In the genomic region with DNA sequence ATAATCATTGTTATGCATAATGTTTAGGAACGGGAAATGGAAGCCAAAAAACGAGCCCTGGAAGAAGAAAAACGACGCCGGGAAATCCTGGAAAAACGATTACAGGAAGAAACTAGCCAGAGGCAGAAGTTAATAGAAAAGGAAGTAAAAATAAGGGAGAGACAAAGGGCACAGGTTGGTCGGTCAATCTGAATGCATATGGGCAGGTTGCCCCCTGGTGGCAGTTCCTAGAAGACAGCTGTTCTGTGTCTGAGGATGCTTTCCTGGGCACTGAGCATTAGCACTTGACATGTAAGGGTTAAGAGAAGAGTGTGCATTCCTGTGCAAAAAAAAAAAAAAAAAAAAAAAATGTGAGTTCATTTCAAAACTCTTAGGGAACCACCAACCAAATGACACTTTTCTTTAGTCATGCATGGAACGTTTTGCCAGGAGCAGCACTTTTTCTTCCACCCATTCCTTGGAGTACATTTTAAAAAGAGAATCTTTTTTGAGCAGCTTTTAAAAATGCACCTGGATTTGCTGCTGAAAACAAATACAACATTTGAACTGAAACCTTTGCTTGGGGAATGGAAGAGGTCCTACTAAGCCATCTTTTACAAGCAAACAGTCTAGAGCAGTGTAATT, we compare ENCODE assay signal across 1 cellular context.
TF ChIP-seq lines count a peak whose summit lies in the region.

No MANE protein-coding gene starts in this region.

TF ChIP-seq in IMR-90, 13 proteins besides CTCF, POLR2A, EP300 and RAD21:
- TF ChIP-seq SMC3 (IDR thresholded peaks at IDR 0.05; ENCODE audit: low read depth, low read length), result peak; percentile 98
- TF ChIP-seq, protein P1, sequence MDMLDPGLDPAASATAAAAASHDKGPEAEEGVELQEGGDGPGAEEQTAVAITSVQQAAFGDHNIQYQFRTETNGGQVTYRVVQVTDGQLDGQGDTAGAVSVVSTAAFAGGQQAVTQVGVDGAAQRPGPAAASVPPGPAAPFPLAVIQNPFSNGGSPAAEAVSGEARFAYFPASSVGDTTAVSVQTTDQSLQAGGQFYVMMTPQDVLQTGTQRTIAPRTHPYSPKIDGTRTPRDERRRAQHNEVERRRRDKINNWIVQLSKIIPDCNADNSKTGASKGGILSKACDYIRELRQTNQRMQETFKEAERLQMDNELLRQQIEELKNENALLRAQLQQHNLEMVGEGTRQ (IDR thresholded peaks at IDR 0.05; ENCODE audit: low read depth, low read length), result no peak
- TF ChIP-seq FOS (IDR thresholded peaks at IDR 0.05; ENCODE audit: low read depth, low read length), result no peak
- TF ChIP-seq NFE2L2 (IDR thresholded peaks at IDR 0.05; ENCODE audit: low read depth, low read length), result no peak
TF ChIP-seq in IMR-90: peak in this region for 1.
